ENCODE assay signal across 8 cellular contexts in genomic region chr6:62903263-62903662, GRCh38.
"Had no signal": no experiment of that assay in that cellular context is flagged by ENCODE, and none has a peak within 500 bp of the region (broad histone marks: within the 10 kb centered on the region; RNA-seq: fewer than 3 reads in every experiment).

No MANE protein-coding gene starts in this region.

- DNase-seq: H7, HFFc6, Kasumi-1, KG1 had no signal

- H3K36me3 ChIP-seq: HAP-1 had no signal

- H2AFZ ChIP-seq: GM23338 had no signal

- H3K4me2 ChIP-seq: GM23338 had no signal

- H3K4me1 ChIP-seq: HAP-1 had no signal

- H3K27ac ChIP-seq: HL-60 had no signal

- ATAC-seq: GM23338, HCT116 had no signal

- H3K9me3 ChIP-seq: HAP-1 had no signal

- H3K4me3 ChIP-seq: GM23338, HAP-1 had no signal
